In genomic region chr2:126657636-126658315, GRCh38 we compare ENCODE assay signal across 8 cellular contexts. TPM values are rescaled to one million over a fixed set of nuclear protein-coding genes. Genes with fewer than 3 reads are reported as not detected.
DNase-seq lines count a peak whose midpoint lies in the region; ATAC-seq and TF ChIP-seq lines count a peak whose summit lies in the region.

No MANE protein-coding gene starts in this region.

- peak; percentile 33 to 41 for TF ChIP-seq RAD21 in liver (IDR thresholded peaks at IDR 0.05)

- H3K27ac ChIP-seq in HUES48 (ENCODE audit: low read depth, low read length), result peak overlapping the region; percentile 71
- peak overlapping the region; percentile 69 to 84 for H3K27ac ChIP-seq in liver (ENCODE audit: low read depth in 1 of 2, low read length in 2 of 2)

- H3K4me3 Mint-ChIP-seq in Calu3 (ENCODE audit: low read depth, unreplicated experiment) (no peak overlapping the region), WTC11 (peak overlapping the region; percentile 79)
- peak overlapping the region; percentile 96 for H3K4me3 Mint-ChIP-seq in central memory CD8-positive, alpha-beta T cell

- peaks cover 38% of the 10 kb centered on the region for H3K4me1 ChIP-seq in HUES48 (ENCODE audit: control insufficient read depth, insufficient read depth, low read length)
- H3K4me1 ChIP-seq in liver (ENCODE audit: control insufficient read depth in 4 of 4, insufficient read depth in 4 of 4, low read length in 3 of 4), result peaks cover 6 to 22% (median 10%) of the 10 kb centered on the region in 4 donors

- ATAC-seq in GM21529 (IDR thresholded peaks at IDR 0.05; ENCODE audit: unreplicated experiment), result peak; percentile 61
- ATAC-seq in WTC11, result peak; percentile 70
- peak; percentile 84 for ATAC-seq in central memory CD8-positive, alpha-beta T cell (replicated peaks; ENCODE audit: extremely low read depth, poor library complexity, severe bottlenecking)

- H3K27ac Mint-ChIP-seq in Calu3 (ENCODE audit: unreplicated experiment) (no peak overlapping the region), WTC11 (peak overlapping the region; percentile 68)
- peak overlapping the region; percentile 98 for H3K27ac Mint-ChIP-seq in central memory CD8-positive, alpha-beta T cell (ENCODE audit: low read depth)

- H3K9me3 Mint-ChIP-seq in Calu3 (ENCODE audit: low read depth, unreplicated experiment) (peaks cover 4% of the 10 kb centered on the region), WTC11 (no peaks in the 10 kb centered on the region)
- H3K9me3 Mint-ChIP-seq in central memory CD8-positive, alpha-beta T cell, result no peaks in the 10 kb centered on the region

- peak; percentile 45 for DNase-seq in Calu3
- DNase-seq in WTC11 (ENCODE audit: low spot score), result peak; percentile 66
- peak; percentile 51 to 67 for DNase-seq in central memory CD8-positive, alpha-beta T cell (ENCODE audit: low spot score in 2 of 2)
- peak; percentile 46 to 62 for DNase-seq in stimulated activated CD4-positive, alpha-beta T cell treated with anti-CD3 and anti-CD28 coated beads, Interleukin-4, amount 100 ng/mL, for 48 hours (ENCODE audit: low read depth in 2 of 2)
- DNase-seq in NCI-H2196 treated with DMSO at 0.1 percent for 48 hours (lab: John Stamatoyannopoulos, UW; ENCODE audit: unreplicated experiment), result no peak

- CTCF ChIA-PET in Calu3 (lab: Charles Lee) (no interaction called here), WTC11 (lab: Charles Lee) (interaction anchor here (1.1 to 2.0 kb wide), 3 partner anchors 23 to 314 kb away, joined by 3 to 7 read pairs (median 3); no protein-coding TSS in a partner anchor)

- BruUV-seq in Calu3 (replicated peaks; lab: Mats Ljungman, UMichigan), result no TSS peak

- H3K9ac ChIP-seq in HUES48 (ENCODE audit: low read depth, low read length) (no peak overlapping the region), liver (ENCODE audit: low read depth in 1 of 2, low read length in 2 of 2) (peak overlapping the region in 1 of 2 donors; percentile 29)

- H3K36me3 ChIP-seq in HUES48 (ENCODE audit: control insufficient read depth, insufficient read depth, low read length) (no peaks in the 10 kb centered on the region), liver (ENCODE audit: control insufficient read depth in 4 of 4, insufficient read depth in 3 of 4, low read depth in 1 of 4, low read length in 3 of 4) (no peaks in the 10 kb centered on the region)

- TF ChIP-seq CTCF in Calu3 (IDR thresholded peaks at IDR 0.05; ENCODE audit: unreplicated experiment), result no peak
- TF ChIP-seq CTCF in WTC11 (IDR thresholded peaks at IDR 0.05), result no peak
- peak; percentile 4 for TF ChIP-seq CTCF in liver (IDR thresholded peaks at IDR 0.05; ENCODE audit: low read depth, low read length, missing input control)

- H3K9me3 ChIP-seq in HUES48 (ENCODE audit: control insufficient read depth, insufficient read depth, low read length) (no peaks in the 10 kb centered on the region), liver (ENCODE audit: control insufficient read depth in 4 of 4, low read length in 3 of 4) (no peaks in the 10 kb centered on the region)

- H3K4me3 ChIP-seq in HUES48 (ENCODE audit: low read depth, low read length), result peak overlapping the region; percentile 63
- H3K4me3 ChIP-seq in liver (ENCODE audit: low read depth in 1 of 3, low read length in 3 of 3), result peak overlapping the region in 2 of 3 donors; percentile 40 to 67

- H3K27me3 ChIP-seq in HUES48 (ENCODE audit: control insufficient read depth, insufficient read depth, low read length), result peaks cover 22% of the 10 kb centered on the region
- no peaks in the 10 kb centered on the region for H3K27me3 ChIP-seq in liver (ENCODE audit: control insufficient read depth in 4 of 4, insufficient read depth in 4 of 4, low read length in 3 of 4)

- POLR2A ChIA-PET in WTC11 (lab: Charles Lee), result no interaction called here

- WGBS in liver, result 48% methylated on average over 14 of the region's 14 CpGs

- H3K36me3 Mint-ChIP-seq in Calu3 (ENCODE audit: insufficient read depth, unreplicated experiment), result no peaks in the 10 kb centered on the region
- H3K36me3 Mint-ChIP-seq in WTC11, result no peaks in the 10 kb centered on the region
- H3K36me3 Mint-ChIP-seq in central memory CD8-positive, alpha-beta T cell (ENCODE audit: insufficient read depth), result peaks cover 27% of the 10 kb centered on the region

- H3K4me1 Mint-ChIP-seq in Calu3 (ENCODE audit: low read depth, unreplicated experiment) (no peaks in the 10 kb centered on the region), WTC11 (peaks cover 45% of the 10 kb centered on the region)
- peaks cover 75% of the 10 kb centered on the region for H3K4me1 Mint-ChIP-seq in central memory CD8-positive, alpha-beta T cell

- H3K27me3 Mint-ChIP-seq in Calu3 (ENCODE audit: unreplicated experiment) (no peaks in the 10 kb centered on the region), WTC11 (ENCODE audit: low read depth) (peaks cover 19% of the 10 kb centered on the region)
- H3K27me3 Mint-ChIP-seq in central memory CD8-positive, alpha-beta T cell, result no peaks in the 10 kb centered on the region

- intact Hi-C loops in Calu3 (cut with micrococcal nuclease; ENCODE audit: unreplicated experiment), result no loop called here

TF ChIP-seq in WTC11, 78 proteins besides CTCF, POLR2A, EP300 and RAD21:
- TF ChIP-seq TEAD1 (CRISPR knock-in tag; IDR thresholded peaks at IDR 0.05), result peak; percentile 63; the same call in 1 of the 2 replicates
- TF ChIP-seq IRF2 (CRISPR knock-in tag; IDR thresholded peaks at IDR 0.05; ENCODE audit: borderline replicate concordance, low read depth), result no peak

TF ChIP-seq in liver, 16 proteins besides CTCF, POLR2A, EP300 and RAD21:
- no peak for TF ChIP-seq HNF4A (conservative IDR thresholded peaks at IDR 0.05)
- TF ChIP-seq YY1 (IDR thresholded peaks at IDR 0.05), result no peak
- no peak for TF ChIP-seq FOXA1 (IDR thresholded peaks at IDR 0.05)
- TF ChIP-seq MAX (IDR thresholded peaks at IDR 0.05), result no peak
- peak; percentile 82 to 90 for TF ChIP-seq JUND (IDR thresholded peaks at IDR 0.05)
- peak; percentile 18 to 49 for TF ChIP-seq RXRA (IDR thresholded peaks at IDR 0.05)
- peak; percentile 25 for TF ChIP-seq REST (IDR thresholded peaks at IDR 0.05)
- TF ChIP-seq TAF1 (conservative IDR thresholded peaks at IDR 0.05), result no peak
- no peak for TF ChIP-seq EGR1 (IDR thresholded peaks at IDR 0.05; ENCODE audit: low read depth in 2 of 2)
- TF ChIP-seq ATF3 (IDR thresholded peaks at IDR 0.05), result no peak
- TF ChIP-seq SP1 (IDR thresholded peaks at IDR 0.05), result peak; percentile 60
- TF ChIP-seq ZBTB33 (IDR thresholded peaks at IDR 0.05), result no peak
- TF ChIP-seq NR2F2 (IDR thresholded peaks at IDR 0.05), result peak; percentile 97
- no peak for TF ChIP-seq FOXA2 (IDR thresholded peaks at IDR 0.05)
- no peak for TF ChIP-seq HNF4G (IDR thresholded peaks at IDR 0.05)
- peak; percentile 17 to 40 for TF ChIP-seq GABPA (IDR thresholded peaks at IDR 0.05 in 1 of 2, conservative IDR thresholded peaks at IDR 0.05 in 1 of 2)

RNA-seq across cellular contexts. Expression of gene GYPC, which starts 1.8 kb away (rescaled TPM):
- total RNA-seq in Calu3 (2022) (not detected in 2 replicates), WTC11 (2021) (21.9 to 28.1 TPM (median 23.9 TPM) in 3 replicates), liver (100 to 1,000 TPM in 1 of 2 donors, 1 to 10 TPM in 1; 8.7 to 419 TPM)
- polyA plus RNA-seq in liver, result 10 to 100 TPM in 1 of 2 donors, 1 to 10 TPM in 1; 9.3 to 15.2 TPM
